In the genomic region with DNA sequence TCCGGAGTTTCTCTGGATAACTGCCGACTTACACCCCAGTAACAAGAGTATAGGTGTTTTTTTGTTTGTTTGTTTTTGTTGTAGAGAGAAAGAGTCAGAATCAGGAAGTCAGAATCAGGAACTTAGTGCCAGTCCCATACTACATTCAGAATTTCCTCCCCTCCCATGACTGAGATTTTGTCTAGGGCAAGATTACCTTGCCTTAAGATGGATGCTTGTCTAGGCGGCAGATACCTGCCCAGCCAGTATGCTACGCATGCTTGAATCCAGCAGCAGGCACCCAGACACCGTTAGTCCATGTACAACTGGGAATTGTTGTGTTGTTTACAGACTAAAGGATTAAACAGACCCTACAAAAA, we compare ENCODE assay signal across 8 cellular contexts. TPM values are rescaled to one million over a fixed set of nuclear protein-coding genes. Genes with fewer than 3 reads are reported as not detected.
DNase-seq lines count a peak whose midpoint lies in the region; ATAC-seq, FAIRE-seq and TF ChIP-seq lines count a peak whose summit lies in the region.

No MANE protein-coding gene starts in this region.

- no peak overlapping the region for H2AFZ ChIP-seq in HCT116 (ENCODE audit: low read depth, low read length, poor library complexity, severe bottlenecking)
- H2AFZ ChIP-seq in endothelial cell of umbilical vein (ENCODE audit: low read depth, low read length), result peak overlapping the region; percentile 29
- peak overlapping the region; percentile 74 for H2AFZ ChIP-seq in neural cell (ENCODE audit: low read depth, low read length)

- H3K9me3 ChIP-seq in A549, result no peaks in the 10 kb centered on the region
- no peaks in the 10 kb centered on the region for H3K9me3 ChIP-seq in HCT116 (ENCODE audit: control insufficient read depth in 1 of 2, insufficient read depth in 1 of 2, low read depth in 1 of 2, low read length in 2 of 2)
- H3K9me3 ChIP-seq in SJSA1 (replicated peaks), result no peaks in the 10 kb centered on the region
- no peaks in the 10 kb centered on the region for H3K9me3 ChIP-seq in endothelial cell of umbilical vein (replicated peaks; ENCODE audit: control insufficient read depth, insufficient read depth, low read length)
- H3K9me3 ChIP-seq in neural cell (ENCODE audit: low read length), result no peaks in the 10 kb centered on the region

- RAD21 ChIA-PET in HCT116 (lab: Charles Lee; ENCODE audit: low non-redundant PET in 1 of 2, low total read pairs in 2 of 2, uncharacterized antibody in 2 of 2, unreplicated experiment in 2 of 2), result no interaction called here

- H3K27me3 ChIP-seq in HCT116 (ENCODE audit: insufficient read depth, low read length), result no peaks in the 10 kb centered on the region
- no peaks in the 10 kb centered on the region for H3K27me3 ChIP-seq in SJSA1 (replicated peaks)
- H3K27me3 ChIP-seq in endothelial cell of umbilical vein (ENCODE audit: control insufficient read depth in 2 of 2, insufficient read depth in 2 of 2, low read length in 2 of 2), result no peaks in the 10 kb centered on the region
- H3K27me3 ChIP-seq in neural cell (ENCODE audit: insufficient read depth, low read depth, low read length), result no peaks in the 10 kb centered on the region

- no peak for TF ChIP-seq CTCF in A549 (IDR thresholded peaks at IDR 0.05)
- no peak for TF ChIP-seq CTCF in HCT116 (IDR thresholded peaks at IDR 0.05 in 2 of 3, conservative IDR thresholded peaks at IDR 0.05 in 1 of 3; ENCODE audit: borderline replicate concordance in 1 of 3, insufficient read depth in 1 of 3, low read depth in 2 of 3, low read length in 2 of 3)
- no peak for TF ChIP-seq CTCF in endothelial cell of umbilical vein (IDR thresholded peaks at IDR 0.05; ENCODE audit: extremely low read depth in 1 of 2, insufficient read depth in 1 of 2, low read depth in 1 of 2, low read length in 2 of 2)
- TF ChIP-seq CTCF in neural cell (IDR thresholded peaks at IDR 0.05; ENCODE audit: poor library complexity, severe bottlenecking), result no peak

- H3K9ac ChIP-seq in HCT116 (ENCODE audit: low read length) (peak overlapping the region; percentile 47), endothelial cell of umbilical vein (replicated peaks; ENCODE audit: extremely low read depth, insufficient read depth, low read length) (peak overlapping the region; percentile 96), neural cell (ENCODE audit: low read length) (peak overlapping the region; percentile 64)

- 24% methylated on average over 5 of the region's 5 CpGs for WGBS in A549 (ENCODE audit: missing lambda C conversion rate)

- H4K20me1 ChIP-seq in HCT116 (ENCODE audit: insufficient read depth) (peaks cover 41% of the 10 kb centered on the region; the same call in 1 of the 2 replicates), endothelial cell of umbilical vein (replicated peaks; ENCODE audit: control insufficient read depth, extremely low read depth, insufficient read depth, low read length) (no peaks in the 10 kb centered on the region), neural cell (ENCODE audit: insufficient read depth) (no peaks in the 10 kb centered on the region)

- ATAC-seq in A549, result peak; percentile 56 to 57; a peak in 4 of 6 replicates
- ATAC-seq in HCT116, result no peak
- ATAC-seq in GM18505 (IDR thresholded peaks at IDR 0.05; ENCODE audit: unreplicated experiment), result no peak

- H3K27ac ChIP-seq in A549 (peak overlapping the region; percentile 89), HCT116 (ENCODE audit: low read depth, low read length) (peak overlapping the region; percentile 23; the same call in 1 of the 2 replicates), SJSA1 (peak overlapping the region; percentile 69), endothelial cell of umbilical vein (ENCODE audit: insufficient read depth, low read depth, low read length) (peak overlapping the region; percentile 87), neural cell (ENCODE audit: low read length) (peak overlapping the region; percentile 95)

- dilution Hi-C loops in endothelial cell of umbilical vein (cut with MboI; ENCODE audit: extremely low pct_ligation_motif_present, low sequenced_read_pairs), result no loop called here

- POLR2A ChIA-PET in A549 (lab: Yijun Ruan, JAX) (interaction anchor here (0.9 to 1.0 kb wide), 2 partner anchors 33 to 383 kb away, joined by 4 to 5 read pairs; a partner anchor contains a TSS), HCT116 (lab: Charles Lee) (interaction anchor here (0.9 kb wide), 2 partner anchors 11 to 34 kb away, joined by 3 read pairs; no protein-coding TSS in a partner anchor), endothelial cell of umbilical vein (lab: Charles Lee) (interaction anchor here (0.9 to 1.0 kb wide), 2 partner anchors 24 to 34 kb away, joined by 3 to 8 read pairs; no protein-coding TSS in a partner anchor)

- DNase-seq in A549 (ENCODE audit: low read depth in 1 of 2, low spot score in 1 of 2), result peak; percentile 13 to 36
- no peak for DNase-seq in HCT116 (ENCODE audit: low read depth, low spot score)
- no peak for DNase-seq in SJSA1 (ENCODE audit: low read depth in 1 of 2, low spot score in 2 of 2)
- no peak for DNase-seq in endothelial cell of umbilical vein (ENCODE audit: low read depth, low spot score)
- no peak for DNase-seq in GM19238 (ENCODE audit: insufficient read length, low spot score)
- DNase-seq in activated CD4-positive, alpha-beta T cell treated with anti-CD3 and anti-CD28 coated beads for 48 hours, result no peak

- H3K9me1 ChIP-seq in endothelial cell of umbilical vein (replicated peaks; ENCODE audit: control insufficient read depth, extremely low read depth, insufficient read depth, low read length), result no peaks in the 10 kb centered on the region

- no peak for TF ChIP-seq POLR2A in A549 (IDR thresholded peaks at IDR 0.05; ENCODE audit: low read length)
- TF ChIP-seq POLR2A in HCT116 (IDR thresholded peaks at IDR 0.05; ENCODE audit: borderline replicate concordance, extremely low read depth, insufficient read depth, insufficient read length), result no peak
- no peak for TF ChIP-seq POLR2A in endothelial cell of umbilical vein (IDR thresholded peaks at IDR 0.05; ENCODE audit: low read depth, low read length)
- no peak for TF ChIP-seq POLR2A in GM18505 (IDR thresholded peaks at IDR 0.05; ENCODE audit: borderline replicate concordance, extremely low read depth, insufficient read depth, insufficient read length)

- no peaks in the 10 kb centered on the region for H3F3A ChIP-seq in neural cell (ENCODE audit: insufficient read depth, low read length, poor library complexity, severe bottlenecking)

- intact Hi-C loops in HCT116 (cut with micrococcal nuclease), result no loop called here
- intact Hi-C loops in endothelial cell of umbilical vein (cut with micrococcal nuclease), result loop anchor here (5.0 to 10.0 kb wide), 2 partner anchors 287 to 520 kb away; a partner anchor contains a TSS

- peak overlapping the region; percentile 58 for H3K4me3 ChIP-seq in A549
- H3K4me3 ChIP-seq in HCT116 (replicated peaks in 1 of 2; ENCODE audit: low read depth in 1 of 2, low read length in 2 of 2), result peak overlapping the region; percentile 44 to 56
- H3K4me3 ChIP-seq in SJSA1, result peak overlapping the region; percentile 29
- peak overlapping the region; percentile 33 to 80 (median 35) for H3K4me3 ChIP-seq in endothelial cell of umbilical vein (replicated peaks in 1 of 3; ENCODE audit: insufficient read depth in 1 of 3, low read depth in 1 of 3, low read length in 3 of 3)
- H3K4me3 ChIP-seq in neural cell (ENCODE audit: low read length), result peak overlapping the region; percentile 58

- H3K9me2 ChIP-seq in HCT116 (ENCODE audit: insufficient read depth) (no peaks in the 10 kb centered on the region), neural cell (ENCODE audit: insufficient read depth, low read length) (no peaks in the 10 kb centered on the region)

- H3K79me2 ChIP-seq in HCT116 (ENCODE audit: insufficient read depth, low read length) (peaks cover 94% of the 10 kb centered on the region), endothelial cell of umbilical vein (ENCODE audit: control insufficient read depth, insufficient read depth, low read length) (peaks cover 78% of the 10 kb centered on the region), neural cell (replicated peaks; ENCODE audit: insufficient read depth, low read length) (peaks cover 57% of the 10 kb centered on the region)

- H3K4me1 ChIP-seq in A549 (peaks cover 30% of the 10 kb centered on the region), HCT116 (ENCODE audit: control insufficient read depth in 1 of 2, insufficient read depth in 2 of 2, low read length in 2 of 2) (peaks cover 7 to 21% of the 10 kb centered on the region in 2 experiments; a peak in 3 of 4 replicates), SJSA1 (replicated peaks) (peaks cover 14% of the 10 kb centered on the region), endothelial cell of umbilical vein (ENCODE audit: control insufficient read depth, extremely low read depth, insufficient read depth, low read length) (peaks cover 26% of the 10 kb centered on the region)

- BruUV-seq in HCT116 (replicated peaks; lab: Mats Ljungman, UMichigan) (no TSS peak), endothelial cell of umbilical vein (replicated peaks; lab: Mats Ljungman, UMichigan) (no TSS peak)

- TF ChIP-seq EP300 in A549 (IDR thresholded peaks at IDR 0.05), result no peak
- TF ChIP-seq EP300 in neural cell (conservative IDR thresholded peaks at IDR 0.05; ENCODE audit: poor library complexity, severe bottlenecking), result no peak

- H3K4me2 ChIP-seq in A549 (peak overlapping the region; percentile 90), HCT116 (ENCODE audit: low read length) (peak overlapping the region; percentile 74), endothelial cell of umbilical vein (ENCODE audit: insufficient read depth, low read length) (peak overlapping the region; percentile 96), neural cell (ENCODE audit: low read length) (peak overlapping the region; percentile 69)

- TF ChIP-seq RAD21 in A549 (conservative IDR thresholded peaks at IDR 0.05 in 1 of 2, IDR thresholded peaks at IDR 0.05 in 1 of 2) (no peak), HCT116 (IDR thresholded peaks at IDR 0.05; ENCODE audit: low read depth) (no peak), neural cell (conservative IDR thresholded peaks at IDR 0.05) (no peak)

- CTCF ChIA-PET in A549 (lab: Yijun Ruan, JAX), result interaction anchor here (1.6 kb wide), 1 partner anchor 19 kb away, joined by 7 read pairs; no protein-coding TSS in a partner anchor
- CTCF ChIA-PET in HCT116 (lab: Charles Lee), result interaction anchor here (1.0 kb wide), 4 partner anchors 8 to 26 kb away, joined by 4 to 12 read pairs (median 5); no protein-coding TSS in a partner anchor
- CTCF ChIA-PET in endothelial cell of umbilical vein (lab: Charles Lee), result interaction anchor here (1.1 kb wide), 2 partner anchors 10 to 81 kb away, joined by 3 to 6 read pairs; no protein-coding TSS in a partner anchor

- FAIRE-seq in A549 (lab: Jason Lieb, UNC) (no peak), endothelial cell of umbilical vein (lab: Jason Lieb, UNC) (no peak)

- H3K36me3 ChIP-seq in HCT116 (ENCODE audit: control insufficient read depth in 1 of 2, insufficient read depth in 2 of 2, low read length in 2 of 2) (peaks cover 57 to 89% of the 10 kb centered on the region in 2 experiments), SJSA1 (peaks cover 98% of the 10 kb centered on the region), endothelial cell of umbilical vein (ENCODE audit: control insufficient read depth in 2 of 2, extremely low read depth in 1 of 2, insufficient read depth in 2 of 2, low read length in 2 of 2) (peaks cover 23 to 47% of the 10 kb centered on the region in 2 experiments), neural cell (ENCODE audit: insufficient read depth, low read length) (peaks cover 12% of the 10 kb centered on the region)

RNA-seq across cellular contexts. Expression of a gene that starts 6.1 kb away (rescaled TPM):
- 430 and 619 TPM in 2 replicates for polyA plus RNA-seq in A549 (2011; rRNA removed)
- 127 and 133 TPM in 2 replicates for polyA plus RNA-seq in A549 (2012; cell fraction: cytosol; rRNA removed)
- 204 and 220 TPM in 2 replicates for polyA plus RNA-seq in A549 (2012; cell fraction: nucleus; rRNA removed)
- 209 to 222 TPM (median 217 TPM) in 3 replicates for polyA plus RNA-seq in A549 (2017; fragmentation: RNase III; extraction: RNeasy Plus Mini Kit Qiagen cat#74134 plus additional on column Dnase treatment)
- polyA minus RNA-seq in A549 (2011; rRNA and poly(A)+ RNA removed), result 425 and 452 TPM in 2 replicates
- 424 TPM for total RNA-seq in HCT116 (2021; ENCODE audit: unreplicated experiment)
- 265 and 266 TPM in 2 replicates for polyA plus RNA-seq in HCT116 (2012)
- total RNA-seq in SJSA1 (2014; rRNA removed; shearing (Covaris generic)), result 299 and 387 TPM in 2 replicates
- 313 and 319 TPM in 2 replicates for total RNA-seq in endothelial cell of umbilical vein
- polyA plus RNA-seq in endothelial cell of umbilical vein, result 177 and 267 TPM in 2 replicates
- 201 and 238 TPM in 2 replicates for polyA plus RNA-seq in endothelial cell of umbilical vein (2011; cell fraction: cytosol; rRNA removed)
- polyA plus RNA-seq in endothelial cell of umbilical vein (2011; cell fraction: nucleus; rRNA removed), result 228 and 252 TPM in 2 replicates
- polyA plus RNA-seq in endothelial cell of umbilical vein (2012), result 235 and 329 TPM in 2 replicates
- 729 and 798 TPM in 2 replicates for polyA minus RNA-seq in endothelial cell of umbilical vein
- polyA minus RNA-seq in endothelial cell of umbilical vein (2011; cell fraction: cytosol; rRNA and poly(A)+ RNA removed), result 124 TPM
- polyA minus RNA-seq in endothelial cell of umbilical vein (2011; cell fraction: nucleus; rRNA and poly(A)+ RNA removed), result 257 and 399 TPM in 2 replicates
- 270 and 279 TPM in 2 replicates for polyA plus RNA-seq in neural cell
- 609 and 718 TPM in 2 replicates for polyA minus RNA-seq in neural cell

RNA-seq across cellular contexts. Expression of a gene that starts 33.5 kb away (rescaled TPM):
- polyA plus RNA-seq in A549 (2011; rRNA removed), result 0.54 and 0.78 TPM in 2 replicates
- 0.08 and 0.09 TPM in 2 replicates for polyA plus RNA-seq in A549 (2012; cell fraction: cytosol; rRNA removed)
- polyA plus RNA-seq in A549 (2012; cell fraction: nucleus; rRNA removed), result 0.04 and 0.26 TPM in 2 replicates
- 0.80 to 0.82 TPM (median 0.81 TPM) in 3 replicates for polyA plus RNA-seq in A549 (2017; fragmentation: RNase III; extraction: RNeasy Plus Mini Kit Qiagen cat#74134 plus additional on column Dnase treatment)
- 0.62 and 0.63 TPM in 2 replicates for polyA minus RNA-seq in A549 (2011; rRNA and poly(A)+ RNA removed)
- total RNA-seq in HCT116 (2021; ENCODE audit: unreplicated experiment), result 0.42 TPM
- 0.20 TPM in 2 replicates for polyA plus RNA-seq in HCT116 (2012)
- 0.19 and 0.84 TPM in 2 replicates for total RNA-seq in SJSA1 (2014; rRNA removed; shearing (Covaris generic))
- 0.20 TPM in 1 of 2 replicates, not detected in the other for total RNA-seq in endothelial cell of umbilical vein
- not detected in 2 replicates for polyA plus RNA-seq in endothelial cell of umbilical vein
- not detected in 2 replicates for polyA plus RNA-seq in endothelial cell of umbilical vein (2011; cell fraction: cytosol; rRNA removed)
- not detected in 2 replicates for polyA plus RNA-seq in endothelial cell of umbilical vein (2011; cell fraction: nucleus; rRNA removed)
- 0.07 and 0.18 TPM in 2 replicates for polyA plus RNA-seq in endothelial cell of umbilical vein (2012)
- polyA minus RNA-seq in endothelial cell of umbilical vein, result not detected in 2 replicates
- polyA minus RNA-seq in endothelial cell of umbilical vein (2011; cell fraction: cytosol; rRNA and poly(A)+ RNA removed), result not detected
- not detected in 2 replicates for polyA minus RNA-seq in endothelial cell of umbilical vein (2011; cell fraction: nucleus; rRNA and poly(A)+ RNA removed)
- 28.8 and 29.6 TPM in 2 replicates for polyA plus RNA-seq in neural cell
- polyA minus RNA-seq in neural cell, result 58.9 and 60.4 TPM in 2 replicates

RNA-seq across cellular contexts. Expression of a gene that starts 33.6 kb away (rescaled TPM):
- polyA plus RNA-seq in A549 (2011; rRNA removed) (39.9 and 50.4 TPM in 2 replicates), A549 (2017; fragmentation: RNase III; extraction: RNeasy Plus Mini Kit Qiagen cat#74134 plus additional on column Dnase treatment) (16.8 to 17.1 TPM (median 16.9 TPM) in 3 replicates), endothelial cell of umbilical vein (4.1 and 4.7 TPM in 2 replicates), neural cell (22.1 and 25.1 TPM in 2 replicates)
- 33.5 and 33.6 TPM in 2 replicates for polyA plus RNA-seq in A549 (2012; cell fraction: cytosol; rRNA removed)
- 10.0 and 14.7 TPM in 2 replicates for polyA plus RNA-seq in A549 (2012; cell fraction: nucleus; rRNA removed)
- polyA minus RNA-seq in A549 (2011; rRNA and poly(A)+ RNA removed), result 35.2 and 38.2 TPM in 2 replicates
- total RNA-seq in HCT116 (2021; ENCODE audit: unreplicated experiment) (16.3 TPM), endothelial cell of umbilical vein (5.4 and 6.2 TPM in 2 replicates)
- polyA plus RNA-seq in HCT116 (2012), result 9.1 and 9.2 TPM in 2 replicates
- 7.8 and 24.7 TPM in 2 replicates for total RNA-seq in SJSA1 (2014; rRNA removed; shearing (Covaris generic))
- 4.4 and 5.3 TPM in 2 replicates for polyA plus RNA-seq in endothelial cell of umbilical vein (2011; cell fraction: cytosol; rRNA removed)
- 3.4 and 4.4 TPM in 2 replicates for polyA plus RNA-seq in endothelial cell of umbilical vein (2011; cell fraction: nucleus; rRNA removed)
- polyA plus RNA-seq in endothelial cell of umbilical vein (2012), result 6.1 and 7.7 TPM in 2 replicates
- polyA minus RNA-seq in endothelial cell of umbilical vein (1.9 and 6.0 TPM in 2 replicates), neural cell (38.0 and 43.5 TPM in 2 replicates)
- 3.5 TPM for polyA minus RNA-seq in endothelial cell of umbilical vein (2011; cell fraction: cytosol; rRNA and poly(A)+ RNA removed)
- polyA minus RNA-seq in endothelial cell of umbilical vein (2011; cell fraction: nucleus; rRNA and poly(A)+ RNA removed), result 2.7 and 4.8 TPM in 2 replicates

Comparison
In these comparisons a context has a peak if more than half of its experiments do, and no peak if none do; other contexts are left out.
1. ATAC-seq: peak in A549 (2 of 2); none in HCT116 (single experiment) and GM18505 (single experiment).
2. DNase-seq: peak in A549 (2 of 2); none in HCT116 (single experiment), SJSA1 (0 of 2), endothelial cell of umbilical vein (single experiment), GM19238 (single experiment) and activated CD4-positive, alpha-beta T cell treated with anti-CD3 and anti-CD28 coated beads for 48 hours (single experiment).
3. H3K27ac ChIP-seq: peak in every context shown above with its lines; median percentile 95 in neural cell; 89 in A549; 87 in endothelial cell of umbilical vein; 69 in SJSA1; 23 in HCT116.
4. Peak in every context shown above with its lines, with median percentiles within 50 percentile points of each other: H3K4me2 ChIP-seq, H3K4me3 ChIP-seq and H3K9ac ChIP-seq.